Comparison of ENCODE assay signal across 33 cellular contexts in genomic region chr22:33023119-33023827, GRCh38. TPM values are rescaled to one million over a fixed set of nuclear protein-coding genes. Genes with fewer than 3 reads are reported as not detected.
A peak's percentile ranks its signal among the peaks of the same experiment; 100 is the strongest.
DNase-seq lines count a peak whose midpoint lies in the region; ATAC-seq lines count a peak whose summit lies in the region.
"Had no signal": no experiment of that assay in that cellular context is flagged by ENCODE, and none has a peak within 500 bp of the region (broad histone marks: within the 10 kb centered on the region; RNA-seq: fewer than 3 reads in every experiment).

No MANE protein-coding gene starts in this region.

- peak; percentile 65 to 73 for ATAC-seq in activated T-cell treated with anti-CD3 and anti-CD28 coated beads, Interleukin-2, amount 50 U/mL, for 4 hours
- peak; percentile 89 for ATAC-seq in activated T-helper 17 cell treated with anti-CD3 and anti-CD28 coated beads, Interleukin-2, amount 50 U/mL, for 72 hours (replicated peaks)
- ATAC-seq: effector memory CD8-positive, alpha-beta T cell; HepG2; left lung had no signal

- no peaks in the 10 kb centered on the region for H3K36me3 ChIP-seq in CD4-positive, alpha-beta memory T cell (ENCODE audit: insufficient read depth, low read length)
- H3K36me3 ChIP-seq: adrenal gland, left lung, ovary, Peyer's patch had no signal

- POLR2A ChIA-PET in CD4-positive, alpha-beta memory T cell (lab: Charles Lee; ENCODE audit: partially characterized antibody) = no interaction called here

- H3K27me3 ChIP-seq in CD4-positive, alpha-beta memory T cell (ENCODE audit: insufficient read depth, low read length) = no peaks in the 10 kb centered on the region
- H3K27me3 ChIP-seq: adrenal gland, ovary, Peyer's patch had no signal

- no peaks in the 10 kb centered on the region for H3K4me1 ChIP-seq in CD4-positive, alpha-beta memory T cell (ENCODE audit: insufficient read depth, low read length)
- H3K4me1 ChIP-seq: adrenal gland, left lung, Peyer's patch had no signal

- no peaks in the 10 kb centered on the region for H3K9me3 ChIP-seq in CD4-positive, alpha-beta memory T cell (ENCODE audit: control insufficient read depth in 1 of 2, low read length in 2 of 2)
- H3K9me3 ChIP-seq: adrenal gland, left lung, ovary, Peyer's patch had no signal

- no peak overlapping the region for H3K27ac ChIP-seq in CD4-positive, alpha-beta memory T cell (ENCODE audit: low read depth, low read length)
- H3K27ac ChIP-seq: adrenal gland, left lung, ovary, Peyer's patch, VCaP had no signal

- no peak overlapping the region for H3K4me3 ChIP-seq in CD4-positive, alpha-beta memory T cell (ENCODE audit: low read length in 2 of 2)
- H3K4me3 ChIP-seq: adrenal gland, left lung, ovary, Peyer's patch had no signal

- H3K4me3 Mint-ChIP-seq in activated T-cell treated with anti-CD3 and anti-CD28 coated beads, Interleukin-2, amount 50 U/mL, for 4 hours = no peak overlapping the region
- no peak overlapping the region for H3K4me3 Mint-ChIP-seq in activated T-helper 17 cell treated with anti-CD3 and anti-CD28 coated beads, Interleukin-2, amount 50 U/mL, for 72 hours
- H3K4me3 Mint-ChIP-seq in CD4-positive, alpha-beta memory T cell = no peak overlapping the region
- H3K4me3 Mint-ChIP-seq: B cell; effector memory CD8-positive, alpha-beta T cell had no signal

- no peaks in the 10 kb centered on the region for H3K36me3 Mint-ChIP-seq in activated T-cell treated with anti-CD3 and anti-CD28 coated beads, Interleukin-2, amount 50 U/mL, for 4 hours (ENCODE audit: insufficient read depth)
- no peaks in the 10 kb centered on the region for H3K36me3 Mint-ChIP-seq in activated T-helper 17 cell treated with anti-CD3 and anti-CD28 coated beads, Interleukin-2, amount 50 U/mL, for 72 hours (ENCODE audit: low read depth)
- H3K36me3 Mint-ChIP-seq in CD4-positive, alpha-beta memory T cell = no peaks in the 10 kb centered on the region

- CTCF ChIA-PET in CD4-positive, alpha-beta memory T cell (lab: Charles Lee; ENCODE audit: partially characterized antibody) = interaction anchor here (1.4 kb wide), 1 partner anchor 26 kb away, joined by 3 read pairs; no protein-coding TSS in a partner anchor

- intact Hi-C loops in CD4-positive, alpha-beta memory T cell (cut with micrococcal nuclease) = no loop called here

- DNase-seq in activated T-cell treated with anti-CD3 and anti-CD28 coated beads, Interleukin-2, amount 50 U/mL, for 4 hours = no peak
- DNase-seq in activated T-cell treated with anti-CD3 and anti-CD28 coated beads, Interleukin-2, amount 50 U/mL, for 1 hour = no peak
- DNase-seq in M059J (ENCODE audit: low read depth) (peak; percentile 63), NCI-H69 (lab: John Stamatoyannopoulos, UW) (no peak), NCI-H82 treated with DMSO at 0.1 percent for 48 hours (lab: John Stamatoyannopoulos, UW; ENCODE audit: unreplicated experiment) (no peak)
- DNase-seq in stimulated activated CD8-positive, alpha-beta memory T cell treated with anti-CD3 and anti-CD28 coated beads, Interleukin-4, amount 100 ng/mL, for 48 hours = peak; percentile 52
- DNase-seq in CD4-positive, alpha-beta memory T cell = no peak
- DNase-seq: ACHN; activated CD4-positive, alpha-beta T cell treated with anti-CD3 and anti-CD28 coated beads, Interleukin-2, amount 50 U/mL, for 1 hour; activated effector memory CD4-positive, alpha-beta T cell treated with anti-CD3 and anti-CD28 coated beads, Interleukin-2, amount 50 U/mL, for 16 hours; adrenal gland; central memory CD4-positive, alpha-beta T cell; DMS153; effector memory CD8-positive, alpha-beta T cell; H7; hypothalamus; left lung; mesenchymal stem cell; NCI-H1417 treated with DMSO at 0.1 percent for 48 hours; NCI-H2081; NCI-H2227 treated with DMSO at 0.1 percent for 48 hours; NCI-H748 treated with DMSO at 0.1 percent for 48 hours; ovary; Peyer's patch; SHP77 treated with DMSO at 0.1 percent for 48 hours; substantia nigra; trophoblast cell had no signal

- peaks cover 8% of the 10 kb centered on the region for H3K27me3 Mint-ChIP-seq in activated T-cell treated with anti-CD3 and anti-CD28 coated beads, Interleukin-2, amount 50 U/mL, for 4 hours (ENCODE audit: low read depth)
- H3K27me3 Mint-ChIP-seq in activated T-helper 17 cell treated with anti-CD3 and anti-CD28 coated beads, Interleukin-2, amount 50 U/mL, for 72 hours = peaks cover 12% of the 10 kb centered on the region
- peaks cover 3 to 12% of the 10 kb centered on the region in 2 donors for H3K27me3 Mint-ChIP-seq in CD4-positive, alpha-beta memory T cell

- H3K9me3 Mint-ChIP-seq in activated T-cell treated with anti-CD3 and anti-CD28 coated beads, Interleukin-2, amount 50 U/mL, for 4 hours = no peaks in the 10 kb centered on the region
- no peaks in the 10 kb centered on the region for H3K9me3 Mint-ChIP-seq in activated T-helper 17 cell treated with anti-CD3 and anti-CD28 coated beads, Interleukin-2, amount 50 U/mL, for 72 hours
- H3K9me3 Mint-ChIP-seq in CD4-positive, alpha-beta memory T cell = no peaks in the 10 kb centered on the region
- H3K9me3 Mint-ChIP-seq: effector memory CD8-positive, alpha-beta T cell had no signal

- no peaks in the 10 kb centered on the region for H3K4me1 Mint-ChIP-seq in activated T-cell treated with anti-CD3 and anti-CD28 coated beads, Interleukin-2, amount 50 U/mL, for 4 hours (ENCODE audit: low read depth)
- H3K4me1 Mint-ChIP-seq in activated T-helper 17 cell treated with anti-CD3 and anti-CD28 coated beads, Interleukin-2, amount 50 U/mL, for 72 hours = no peaks in the 10 kb centered on the region
- peaks cover 0 to 2% (median 0%) of the 10 kb centered on the region in 4 donors for H3K4me1 Mint-ChIP-seq in CD4-positive, alpha-beta memory T cell

- no peak overlapping the region for H3K27ac Mint-ChIP-seq in activated T-helper 17 cell treated with anti-CD3 and anti-CD28 coated beads, Interleukin-2, amount 50 U/mL, for 72 hours
- H3K27ac Mint-ChIP-seq in CD4-positive, alpha-beta memory T cell = no peak overlapping the region
- H3K27ac Mint-ChIP-seq: B cell; effector memory CD8-positive, alpha-beta T cell had no signal

RNA-seq across cellular contexts. Expression of gene SYN3, which starts 34.9 kb away (rescaled TPM):
- not detected for total RNA-seq in activated T-cell treated with anti-CD3 and anti-CD28 coated beads, Interleukin-2, amount 50 U/mL, for 4 hours
- total RNA-seq in M059J (2014; rRNA removed; shearing (Covaris generic)) = not detected in 2 replicates
- not detected for total RNA-seq in activated T-helper 17 cell treated with anti-CD3 and anti-CD28 coated beads, Interleukin-2, amount 50 U/mL, for 72 hours
- total RNA-seq in CD4-positive, alpha-beta memory T cell = not detected
- not detected for polyA plus RNA-seq in CD4-positive, alpha-beta memory T cell
- total RNA-seq: epithelial cell of proximal tubule; Peyer's patch; T-helper 2 cell treated with Interferon-gamma antibody and Interleukin-4, amounts not matched to agents 100 ng/mL and 5 ng/mL, for 36 hours had no signal

Comparison
In these comparisons a context has a peak if more than half of its experiments do, and no peak if none do; other contexts are left out.
1. DNase-seq: peak in M059J (single experiment) and stimulated activated CD8-positive, alpha-beta memory T cell treated with anti-CD3 and anti-CD28 coated beads, Interleukin-4, amount 100 ng/mL, for 48 hours (single experiment); none in activated T-cell treated with anti-CD3 and anti-CD28 coated beads, Interleukin-2, amount 50 U/mL, for 4 hours (single experiment), activated T-cell treated with anti-CD3 and anti-CD28 coated beads, Interleukin-2, amount 50 U/mL, for 1 hour (single experiment), NCI-H69 (single experiment), NCI-H82 treated with DMSO at 0.1 percent for 48 hours (single experiment) and CD4-positive, alpha-beta memory T cell (0 of 5).